ENCODE assay signal across 28 cellular contexts in genomic region chr1:72516264-72516663, GRCh38.
"Had no signal": no experiment of that assay in that cellular context is flagged by ENCODE, and none has a peak within 500 bp of the region (broad histone marks: within the 10 kb centered on the region; RNA-seq: fewer than 3 reads in every experiment).

No MANE protein-coding gene starts in this region.

- H3K27me3 ChIP-seq: esophagus squamous epithelium, foreskin keratinocyte, gastroesophageal sphincter, heart right ventricle, left lung, ovary, sigmoid colon, testis, tibial artery had no signal

- DNase-seq: cortex of kidney; effector memory CD8-positive, alpha-beta T cell; erythroblast; esophagus squamous epithelium; foreskin keratinocyte; glutamatergic neuron; heart right ventricle; hippocampal formation; left cardiac atrium; left lung; mammary epithelial cell; naive thymus-derived CD8-positive, alpha-beta T cell; nephron progenitor cell; nucleus accumbens; ovary; posterior cingulate gyrus; psoas muscle; right cardiac atrium; sigmoid colon; stimulated activated CD4-positive, alpha-beta T cell treated with anti-CD3 and anti-CD28 coated beads, Interleukin-4, amount 100 ng/mL, for 4 hours; stimulated activated naive CD8-positive, alpha-beta T cell treated with anti-CD3 and anti-CD28 coated beads, Interleukin-15, Interleukin-2, amounts not matched to agents 100 U/mL and 50 U/mL, for 24 hours; substantia nigra; testis; tibial artery had no signal

- H3K4me1 ChIP-seq: esophagus squamous epithelium, foreskin keratinocyte, heart right ventricle, psoas muscle, sigmoid colon, testis had no signal

- ATAC-seq: effector memory CD8-positive, alpha-beta T cell; foreskin keratinocyte; gastroesophageal sphincter; heart right ventricle; left lung; naive thymus-derived CD8-positive, alpha-beta T cell; psoas muscle; right cardiac atrium; stimulated activated memory B cell treated with anti-CD40 and anti-IgM and Interleukin-4, amounts not matched to agents 10 μg/mL and 1 μg/mL and 100 μg/mL, for 72 hours; stimulated activated naive CD8-positive, alpha-beta T cell treated with anti-CD3 and anti-CD28 coated beads, Interleukin-15, Interleukin-2, amounts not matched to agents 100 U/mL and 50 U/mL, for 24 hours had no signal

- H3K9me3 ChIP-seq: esophagus squamous epithelium, gastroesophageal sphincter, heart right ventricle, left lung, ovary, psoas muscle, sigmoid colon, testis, tibial artery had no signal

- H3K36me3 ChIP-seq: esophagus squamous epithelium, gastroesophageal sphincter, heart right ventricle, left lung, ovary, sigmoid colon, tibial artery had no signal

- H3K4me3 ChIP-seq: esophagus squamous epithelium, gastroesophageal sphincter, heart right ventricle, left lung, ovary, psoas muscle, sigmoid colon, testis, tibial artery had no signal

- H3K27ac ChIP-seq: esophagus squamous epithelium, foreskin keratinocyte, gastroesophageal sphincter, heart right ventricle, left lung, ovary, psoas muscle, sigmoid colon, testis, tibial artery had no signal

- FAIRE-seq: endometrium, islet of Langerhans had no signal
